In the genomic region with DNA sequence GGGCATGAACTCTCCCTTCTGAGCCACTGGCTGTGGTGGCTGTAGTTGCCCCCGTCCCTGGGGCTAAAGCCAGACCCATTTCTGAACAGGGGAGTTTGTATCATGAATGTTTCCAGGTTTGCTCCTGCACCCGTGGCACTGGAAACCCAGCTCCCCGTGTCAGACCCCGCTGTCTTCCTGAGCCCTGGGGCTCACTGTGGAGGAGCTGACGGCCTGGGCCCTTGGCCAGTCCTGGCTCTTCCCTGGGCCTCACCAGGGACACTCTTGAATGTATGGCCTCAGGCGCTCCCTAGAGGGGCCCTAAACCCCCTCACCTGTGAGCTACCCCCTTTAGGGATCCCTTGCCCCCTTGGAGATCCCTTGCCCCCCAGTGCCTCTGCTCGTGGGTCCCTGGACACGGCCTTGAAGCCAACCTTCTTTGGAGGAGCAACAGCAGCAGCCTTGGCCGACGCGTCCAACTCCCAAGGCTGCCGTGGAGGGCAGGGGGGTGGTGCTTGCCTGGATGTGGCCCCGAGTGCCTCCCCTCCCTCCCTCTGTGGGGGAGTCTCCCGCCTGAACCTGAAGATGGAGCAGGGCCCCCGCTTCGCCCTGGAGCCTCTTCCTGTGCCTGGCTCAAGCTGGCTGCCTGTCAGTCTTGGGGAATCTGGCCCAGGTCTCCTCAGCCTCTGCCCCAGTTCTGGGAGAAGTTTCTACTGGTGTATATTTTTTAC, we compare ENCODE assay signal across 16 cellular contexts. TPM values are rescaled to one million over a fixed set of nuclear protein-coding genes. Genes with fewer than 3 reads are reported as not detected.
DNase-seq lines count a peak whose midpoint lies in the region; ATAC-seq and TF ChIP-seq lines count a peak whose summit lies in the region.
"Had no signal": no experiment of that assay in that cellular context is flagged by ENCODE, and none has a peak within 500 bp of the region (broad histone marks: within the 10 kb centered on the region; RNA-seq: fewer than 3 reads in every experiment).

No MANE protein-coding gene starts in this region.

- WGBS in esophagus squamous epithelium, 2 donors = 50% methylated on average over 2 to 4 of the region's 16 CpGs
- 56 to 71% (median 56%) methylated on average over 16 of the region's 16 CpGs for WGBS in psoas muscle, 3 donors

- H3K36me3 ChIP-seq in esophagus squamous epithelium (peaks cover 10 to 100% (median 16%) of the 10 kb centered on the region in 3 donors), psoas muscle (ENCODE audit: insufficient read depth in 1 of 2, low read depth in 1 of 2) (peaks cover 0 to 81% of the 10 kb centered on the region in 2 donors)

- DNase-seq in left cardiac atrium (no peak), cardiac septum (ENCODE audit: low spot score) (no peak), esophagus squamous epithelium (lab: John Stamatoyannopoulos, UW) (no peak), psoas muscle (no peak), inferior parietal cortex (ENCODE audit: extremely low spot score) (no peak), iPS-NIHi7 (ENCODE audit: extremely low spot score) (no peak), NOMO-1 treated with dmso at 0.1 percent for 144 hours (lab: John Stamatoyannopoulos, UW; ENCODE audit: unreplicated experiment) (no peak)
- DNase-seq: ACHN; activated CD4-positive, CD25-positive, alpha-beta regulatory T cell; COR-L47; cortex of kidney; IMR-90; NCI-H1105; NCI-H446; stimulated activated CD4-positive, alpha-beta T cell treated with anti-CD3 and anti-CD28 coated beads, Interleukin-2, amount 100 ng/mL, for 48 hours had no signal

- H3K4me1 ChIP-seq in esophagus squamous epithelium = peaks cover 0 to 50% (median 0%) of the 10 kb centered on the region in 3 donors
- H3K4me1 ChIP-seq in psoas muscle = peaks cover 18% of the 10 kb centered on the region

- no peak for TF ChIP-seq POLR2A in esophagus squamous epithelium (IDR thresholded peaks at IDR 0.05)

- peak overlapping the region in 3 of 4 donors; percentile 39 to 48 (median 48) for H3K27ac ChIP-seq in esophagus squamous epithelium
- H3K27ac ChIP-seq in psoas muscle = peak overlapping the region; percentile 46

- no peak for TF ChIP-seq CTCF in esophagus squamous epithelium (IDR thresholded peaks at IDR 0.05)
- TF ChIP-seq CTCF in psoas muscle (IDR thresholded peaks at IDR 0.05) = no peak

- H3K9me3 ChIP-seq in esophagus squamous epithelium = no peaks in the 10 kb centered on the region
- no peaks in the 10 kb centered on the region for H3K9me3 ChIP-seq in psoas muscle

- H3K27me3 ChIP-seq in esophagus squamous epithelium (no peaks in the 10 kb centered on the region), psoas muscle (ENCODE audit: insufficient read depth in 3 of 3, low read length in 2 of 3) (no peaks in the 10 kb centered on the region)

- peak; percentile 18 to 22 for ATAC-seq in left cardiac atrium
- ATAC-seq in psoas muscle = no peak
- ATAC-seq in GM21737 (IDR thresholded peaks at IDR 0.05; ENCODE audit: unreplicated experiment) = no peak

- intact Hi-C loops in left cardiac atrium (cut with DNase I) = no loop called here
- intact Hi-C loops in cardiac septum (cut with DNase I) = no loop called here
- intact Hi-C loops in esophagus squamous epithelium (cut with DNase I) = loop anchor here (10.0 kb wide), 3 partner anchors 65 to 255 kb away; no protein-coding TSS in a partner anchor
- intact Hi-C loops in psoas muscle (cut with DNase I) = no loop called here

- no peak overlapping the region for H3K4me3 ChIP-seq in esophagus squamous epithelium
- no peak overlapping the region for H3K4me3 ChIP-seq in psoas muscle

RNA-seq across cellular contexts. Expression of a gene that starts 15.9 kb away (rescaled TPM):
- total RNA-seq in left cardiac atrium = 10 to 100 TPM; 37.7 to 60.2 TPM
- 48.2 TPM for total RNA-seq in cardiac septum
- total RNA-seq in esophagus squamous epithelium = 10 to 100 TPM in 3 of 4 donors, 1 to 10 TPM in 1; 9.5 to 12.2 (median 10.4) TPM
- total RNA-seq in psoas muscle = 10 to 100 TPM; 26.3 to 33.5 (median 28.3) TPM
- polyA plus RNA-seq in psoas muscle = 10 to 100 TPM in 1 of 3 donors, 1 to 10 TPM in 2; 8.2 to 11.0 (median 8.9) TPM

RNA-seq across cellular contexts. Expression of a gene that starts 16.9 kb away (rescaled TPM):
- 1 to 10 TPM; 9.0 to 9.5 TPM for total RNA-seq in left cardiac atrium
- total RNA-seq in cardiac septum = 7.7 TPM
- 10 to 100 TPM; 18.3 to 33.2 (median 23.1) TPM for total RNA-seq in esophagus squamous epithelium
- 1 to 10 TPM; 5.7 to 9.7 (median 8.2) TPM for total RNA-seq in psoas muscle
- polyA plus RNA-seq in psoas muscle = 10 to 100 TPM; 10.1 to 14.9 (median 11.3) TPM

RNA-seq across cellular contexts. Expression of a gene that starts 26.0 kb away (rescaled TPM):
- total RNA-seq in left cardiac atrium (1 to 10 TPM; 6.8 to 8.7 TPM), cardiac septum (4.7 TPM), esophagus squamous epithelium (100 to 1,000 TPM in 1 of 4 donors, 10 to 100 TPM in 3; 40.0 to 101 (median 67.3) TPM), psoas muscle (1 to 10 TPM; 1.4 to 3.3 (median 1.5) TPM)
- 1 to 10 TPM; 1.4 to 1.9 (median 1.4) TPM for polyA plus RNA-seq in psoas muscle

RNA-seq across cellular contexts. Expression of a gene that starts 43.0 kb away (rescaled TPM):
- total RNA-seq in left cardiac atrium (10 to 100 TPM; 46.0 to 47.2 TPM), cardiac septum (56.6 TPM), esophagus squamous epithelium (10 to 100 TPM; 19.3 to 56.5 (median 28.3) TPM), psoas muscle (10 to 100 TPM; 43.4 to 64.3 (median 49.6) TPM)
- 10 to 100 TPM; 18.7 to 48.5 (median 29.6) TPM for polyA plus RNA-seq in psoas muscle

Comparison
In these comparisons a context has a peak if more than half of its experiments do, and no peak if none do; other contexts are left out.
1. ATAC-seq: peak in left cardiac atrium (2 of 2); none in psoas muscle (0 of 4) and GM21737 (single experiment).